Comparison of ENCODE assay signal across 14 cellular contexts in genomic region chr1:100361249-100362089, GRCh38. TPM values are rescaled to one million over a fixed set of nuclear protein-coding genes. Genes with fewer than 3 reads are reported as not detected.
DNase-seq lines count a peak whose midpoint lies in the region; ATAC-seq and TF ChIP-seq lines count a peak whose summit lies in the region.
"Had no signal": no experiment of that assay in that cellular context is flagged by ENCODE, and none has a peak within 500 bp of the region (broad histone marks: within the 10 kb centered on the region; RNA-seq: fewer than 3 reads in every experiment).

No MANE protein-coding gene starts in this region.

- H3K79me2 ChIP-seq in HCT116 (ENCODE audit: insufficient read depth, low read length) (no peaks in the 10 kb centered on the region), mesendoderm (ENCODE audit: control insufficient read depth, insufficient read depth, low read length) (peaks cover 33% of the 10 kb centered on the region)

- POLR2A ChIA-PET in HCT116 (lab: Charles Lee), result no interaction called here

- no peak overlapping the region for H4K5ac ChIP-seq in mesendoderm (ENCODE audit: low read length)

- no peak for TF ChIP-seq POLR2A in HCT116 (IDR thresholded peaks at IDR 0.05; ENCODE audit: borderline replicate concordance, extremely low read depth, insufficient read depth, insufficient read length)

- H3K36me3 ChIP-seq in HCT116 (ENCODE audit: control insufficient read depth in 1 of 2, insufficient read depth in 2 of 2, low read length in 2 of 2) (no peaks in the 10 kb centered on the region), mesendoderm (ENCODE audit: control insufficient read depth, insufficient read depth, low read length) (no peaks in the 10 kb centered on the region)

- CTCF ChIA-PET in HCT116 (lab: Charles Lee), result no interaction called here

- no peak for TF ChIP-seq CTCF in CD14-positive monocyte (IDR thresholded peaks at IDR 0.05)
- no peak for TF ChIP-seq CTCF in HCT116 (IDR thresholded peaks at IDR 0.05 in 2 of 3, conservative IDR thresholded peaks at IDR 0.05 in 1 of 3; ENCODE audit: borderline replicate concordance in 1 of 3, insufficient read depth in 1 of 3, low read depth in 2 of 3, low read length in 2 of 3)

- H3K4ac ChIP-seq in mesendoderm (ENCODE audit: low read depth, low read length), result no peak overlapping the region

- no peak overlapping the region for H3K4me3 Mint-ChIP-seq in CD14-positive monocyte

- H3K56ac ChIP-seq in mesendoderm (ENCODE audit: low read length), result no peak overlapping the region

- H3K4me3 ChIP-seq in HCT116 (replicated peaks in 1 of 2; ENCODE audit: low read depth in 1 of 2, low read length in 2 of 2), result no peak overlapping the region
- H3K4me3 ChIP-seq in mesendoderm (ENCODE audit: low read length), result no peak overlapping the region
- H3K4me3 ChIP-seq: heart left ventricle, PC-9 had no signal

- H3K18ac ChIP-seq in mesendoderm (ENCODE audit: low read length), result peak overlapping the region; percentile 1

- no peak overlapping the region for H3K9ac ChIP-seq in HCT116 (ENCODE audit: low read length)
- H3K9ac ChIP-seq in mesendoderm (ENCODE audit: low read length), result peak overlapping the region; percentile 39

- no peak overlapping the region for H2BK120ac ChIP-seq in mesendoderm (ENCODE audit: low read depth, low read length)

- peak overlapping the region; percentile 52 to 91 (median 77) for H3K27ac Mint-ChIP-seq in CD14-positive monocyte

- H3K9me3 Mint-ChIP-seq in CD14-positive monocyte, result peaks cover 0 to 3% (median 0%) of the 10 kb centered on the region in 7 donors

- peaks cover 53% of the 10 kb centered on the region for H3K4me1 Mint-ChIP-seq in CD14-positive monocyte

- H3K4me2 ChIP-seq in HCT116 (ENCODE audit: low read length) (peak overlapping the region; percentile 14; the same call in 1 of the 2 replicates), mesendoderm (ENCODE audit: low read length) (no peak overlapping the region)
- H3K4me2 ChIP-seq: PC-9 had no signal

- no TSS peak for BruUV-seq in HCT116 (replicated peaks; lab: Mats Ljungman, UMichigan)

- H3K23ac ChIP-seq in mesendoderm (ENCODE audit: low read length), result no peak overlapping the region

- H3K27me3 ChIP-seq in HCT116 (ENCODE audit: insufficient read depth, low read length) (no peaks in the 10 kb centered on the region), mesendoderm (ENCODE audit: insufficient read depth, low read length, poor library complexity) (no peaks in the 10 kb centered on the region)
- H3K27me3 ChIP-seq: heart left ventricle had no signal

- no CpG with 5 or more reads among the region's 5 CpGs for WGBS in mesendoderm (ENCODE audit: extremely low coverage, insufficient coverage, low lambda C conversion rate)

- H2BK15ac ChIP-seq in mesendoderm (replicated peaks; ENCODE audit: low read depth), result no peak overlapping the region

- no peaks in the 10 kb centered on the region for H3K9me3 ChIP-seq in HCT116 (ENCODE audit: control insufficient read depth in 1 of 2, insufficient read depth in 1 of 2, low read depth in 1 of 2, low read length in 2 of 2)
- H3K9me3 ChIP-seq: heart left ventricle had no signal

- no peaks in the 10 kb centered on the region for H3K9me2 ChIP-seq in HCT116 (ENCODE audit: insufficient read depth)

- H3K4me1 ChIP-seq in HCT116 (ENCODE audit: control insufficient read depth in 1 of 2, insufficient read depth in 2 of 2, low read length in 2 of 2) (peaks cover 14 to 23% of the 10 kb centered on the region in 2 experiments; a peak in 3 of 4 replicates), mesendoderm (ENCODE audit: control insufficient read depth, low read depth, low read length) (peaks cover 10% of the 10 kb centered on the region)

- H2AFZ ChIP-seq in HCT116 (ENCODE audit: low read depth, low read length, poor library complexity, severe bottlenecking), result no peak overlapping the region
- H2AFZ ChIP-seq: PC-9 had no signal

- H4K20me1 ChIP-seq in HCT116 (ENCODE audit: insufficient read depth), result no peaks in the 10 kb centered on the region

- H3K36me3 Mint-ChIP-seq in CD14-positive monocyte, result peaks cover 33 to 34% of the 10 kb centered on the region in 2 donors

- peaks cover 21% of the 10 kb centered on the region for H3K79me1 ChIP-seq in mesendoderm (ENCODE audit: low read length)

- TF ChIP-seq RAD21 in HCT116 (IDR thresholded peaks at IDR 0.05; ENCODE audit: low read depth), result no peak

- no peak overlapping the region for H4K8ac ChIP-seq in mesendoderm (ENCODE audit: low read depth, low read length)

- H3K27ac ChIP-seq in HCT116 (ENCODE audit: low read depth, low read length) (no peak overlapping the region), angular gyrus (ENCODE audit: low read depth, low read length) (peak overlapping the region; percentile 37), mesendoderm (ENCODE audit: low read depth, low read length) (no peak overlapping the region)
- H3K27ac ChIP-seq: PC-9 had no signal

- no peak for DNase-seq in CD14-positive monocyte (ENCODE audit: low spot score)
- DNase-seq in HCT116 (ENCODE audit: low read depth, low spot score), result no peak
- no peak for DNase-seq in mesendoderm
- no peak for DNase-seq in middle frontal gyrus (ENCODE audit: extremely low spot score, low spot score)
- DNase-seq in HuH-7 (ENCODE audit: low spot score), result no peak
- DNase-seq in NCI-H1436 treated with DMSO at 0.1 percent for 48 hours (lab: John Stamatoyannopoulos, UW), result no peak
- DNase-seq: activated CD4-positive, CD25-positive, alpha-beta regulatory T cell; activated naive CD4-positive, alpha-beta T cell treated with Interleukin-2 at 50 U/mL for 16 hours; effector CD8-positive, alpha-beta T cell; NCI-H2081 treated with DMSO at 0.1 percent for 48 hours; PC-9 had no signal

- intact Hi-C loops in CD14-positive monocyte (cut with micrococcal nuclease) (no loop called here), HCT116 (cut with micrococcal nuclease) (no loop called here)

- ATAC-seq in HCT116, result no peak
- no peak for ATAC-seq in GM19023 (IDR thresholded peaks at IDR 0.05; ENCODE audit: unreplicated experiment)

- no peak overlapping the region for H2BK5ac ChIP-seq in mesendoderm (ENCODE audit: low read length)

- H3K27me3 Mint-ChIP-seq in CD14-positive monocyte (ENCODE audit: low read depth in 3 of 3), result no peaks in the 10 kb centered on the region

- RAD21 ChIA-PET in HCT116 (lab: Charles Lee; ENCODE audit: low non-redundant PET in 1 of 2, low total read pairs in 2 of 2, uncharacterized antibody in 2 of 2, unreplicated experiment in 2 of 2), result no interaction called here

- peak overlapping the region; percentile 81 for H2AK5ac ChIP-seq in mesendoderm (ENCODE audit: low read length)

TF ChIP-seq in HCT116, 20 proteins besides CTCF, POLR2A, EP300 and RAD21:
- TF ChIP-seq ZFX (IDR thresholded peaks at IDR 0.05), result no peak
- no peak for TF ChIP-seq CEBPB (IDR thresholded peaks at IDR 0.05; ENCODE audit: low read depth)
- TF ChIP-seq EGR1 (IDR thresholded peaks at IDR 0.05; ENCODE audit: low read depth), result no peak
- TF ChIP-seq CBX3 (IDR thresholded peaks at IDR 0.05; ENCODE audit: low read depth), result no peak
- TF ChIP-seq SIN3A (IDR thresholded peaks at IDR 0.05; ENCODE audit: low read depth), result no peak
- no peak for TF ChIP-seq SRF (IDR thresholded peaks at IDR 0.05; ENCODE audit: low read depth)
- TF ChIP-seq YY1 (IDR thresholded peaks at IDR 0.05; ENCODE audit: extremely low read depth, insufficient replicate concordance, low read depth, low read length), result no peak
- TF ChIP-seq FOSL1 (IDR thresholded peaks at IDR 0.05; ENCODE audit: low read depth), result no peak
- TF ChIP-seq MAX (IDR thresholded peaks at IDR 0.05), result no peak
- TF ChIP-seq EZH2phosphoT487 (IDR thresholded peaks at IDR 0.05; ENCODE audit: borderline replicate concordance), result no peak
- no peak for TF ChIP-seq ELF1 (IDR thresholded peaks at IDR 0.05; ENCODE audit: borderline replicate concordance, low read depth)
- TF ChIP-seq JUND (IDR thresholded peaks at IDR 0.05), result no peak
- no peak for TF ChIP-seq TCF7L2 (IDR thresholded peaks at IDR 0.05; ENCODE audit: borderline replicate concordance, extremely low read depth, insufficient read depth, insufficient read length)
- no peak for TF ChIP-seq EZH2 (IDR thresholded peaks at IDR 0.05)
- no peak for TF ChIP-seq POLR2AphosphoS5 (IDR thresholded peaks at IDR 0.05; ENCODE audit: low read depth, low read length)

RNA-seq across cellular contexts. Expression of gene CDC14A, which starts 9.2 kb away (rescaled TPM):
- polyA plus RNA-seq in CD14-positive monocyte, result 1 to 10 TPM; 4.2 to 6.1 TPM
- 5.1 TPM for total RNA-seq in HCT116 (2021; ENCODE audit: unreplicated experiment)
- 1.4 and 2.0 TPM in 2 replicates for polyA plus RNA-seq in HCT116 (2012)
- 9.7 TPM for polyA plus RNA-seq in mesendoderm (2013, experiment 1 of 2)
- 8.9 TPM for polyA plus RNA-seq in mesendoderm (2013, experiment 2 of 2)
